ENCODE assay signal across 12 cellular contexts in the genomic region with DNA sequence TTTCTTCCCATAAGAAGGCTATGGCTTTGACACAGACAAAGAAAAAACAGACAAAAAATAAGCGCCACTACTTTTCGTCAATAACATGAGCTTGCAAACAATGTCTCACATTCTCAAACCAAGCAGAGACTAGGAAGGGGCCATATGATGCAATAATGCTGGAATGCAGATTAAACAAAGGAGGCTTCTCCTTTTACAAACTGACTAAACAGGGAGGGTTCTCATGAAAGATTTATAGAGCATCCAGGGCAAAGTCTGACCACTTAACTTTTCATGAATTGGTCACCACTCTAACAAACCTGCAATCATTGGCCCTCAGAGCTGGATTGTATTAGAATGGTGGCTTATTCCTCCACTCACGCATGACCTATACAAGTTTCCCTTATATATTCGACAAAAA.
DNase-seq lines count a peak whose midpoint lies in the region; ATAC-seq, FAIRE-seq and TF ChIP-seq lines count a peak whose summit lies in the region.
"Had no signal": no experiment of that assay in that cellular context is flagged by ENCODE, and none has a peak within 500 bp of the region (broad histone marks: within the 10 kb centered on the region; RNA-seq: fewer than 3 reads in every experiment).

No MANE protein-coding gene starts in this region.

- H2AK5ac ChIP-seq in H1 (ENCODE audit: low read depth, low read length): no peak overlapping the region

- H3K27me3 ChIP-seq in H1 (replicated peaks in 1 of 4; ENCODE audit: control insufficient read depth in 3 of 4, extremely low read depth in 1 of 4, insufficient read depth in 3 of 4, low read length in 3 of 4): no peaks in the 10 kb centered on the region
- no peaks in the 10 kb centered on the region for H3K27me3 ChIP-seq in upper lobe of right lung
- H3K27me3 ChIP-seq: ovary had no signal

- H3K36me3 ChIP-seq in H1 (ENCODE audit: control insufficient read depth in 2 of 4, insufficient read depth in 4 of 4, low read length in 3 of 4) (no peaks in the 10 kb centered on the region), upper lobe of right lung (no peaks in the 10 kb centered on the region)
- H3K36me3 ChIP-seq: ovary had no signal

- no peaks in the 10 kb centered on the region for H3K36me3 Mint-ChIP-seq in mesothelial cell of epicardium
- H3K36me3 Mint-ChIP-seq: CD4-positive, alpha-beta memory T cell had no signal

- H3K27me3 Mint-ChIP-seq in mesothelial cell of epicardium (ENCODE audit: low read depth): no peaks in the 10 kb centered on the region
- H3K27me3 Mint-ChIP-seq: CD4-positive, alpha-beta memory T cell had no signal

- TF ChIP-seq RAD21 in H1 (IDR thresholded peaks at IDR 0.05 in 1 of 2, conservative IDR thresholded peaks at IDR 0.05 in 1 of 2; ENCODE audit: low read depth in 2 of 2, low read length in 2 of 2): no peak

- CTCF ChIA-PET in H1 (lab: Charles Lee; ENCODE audit: partially characterized antibody): interaction anchor here (1.5 kb wide), 1 partner anchor 163 kb away, joined by 4 read pairs; no protein-coding TSS in a partner anchor

- H3K4me1 ChIP-seq in H1 (replicated peaks in 1 of 4; ENCODE audit: control insufficient read depth in 3 of 4, insufficient read depth in 4 of 4, low read length in 3 of 4): peaks cover 0 to 3% (median 0%) of the 10 kb centered on the region in 4 experiments; a peak in 2 of 7 replicates
- H3K4me1 ChIP-seq in upper lobe of right lung: no peaks in the 10 kb centered on the region

- peaks cover 12% of the 10 kb centered on the region for H3K9me3 Mint-ChIP-seq in mesothelial cell of epicardium

- no peak for TF ChIP-seq EP300 in H1 (IDR thresholded peaks at IDR 0.05; ENCODE audit: borderline replicate concordance in 1 of 2, low read depth in 2 of 2, low read length in 2 of 2)

- peaks cover 18% of the 10 kb centered on the region for H3K4me1 Mint-ChIP-seq in mesothelial cell of epicardium
- H3K4me1 Mint-ChIP-seq: CD4-positive, alpha-beta memory T cell had no signal

- TF ChIP-seq POLR2A in H1 (IDR thresholded peaks at IDR 0.05; ENCODE audit: control extremely low read depth in 1 of 2, low read depth in 2 of 2, low read length in 2 of 2): no peak

- POLR2A ChIA-PET in H1 (lab: Charles Lee; ENCODE audit: partially characterized antibody): interaction anchor here (1.0 to 2.1 kb wide), 2 partner anchors 9 to 15 kb away, joined by 5 to 7 read pairs; no protein-coding TSS in a partner anchor

- H3K14ac ChIP-seq in H1 (ENCODE audit: insufficient read length): no peak overlapping the region

- H3K18ac ChIP-seq in H1 (ENCODE audit: extremely low read depth, low read length): no peak overlapping the region

- intact Hi-C loops in left ventricle myocardium superior (cut with micrococcal nuclease) (no loop called here), upper lobe of right lung (cut with DNase I) (no loop called here)

- no peak overlapping the region for H2AFZ ChIP-seq in H1 (ENCODE audit: low read length)

- no peak overlapping the region for H3K56ac ChIP-seq in H1 (replicated peaks; ENCODE audit: insufficient read length, low read depth, low read length)

- no peak overlapping the region for H4K5ac ChIP-seq in H1 (ENCODE audit: insufficient read length, low read depth, low read length)

- no peaks in the 10 kb centered on the region for H3K79me2 ChIP-seq in H1 (ENCODE audit: control insufficient read depth in 1 of 2, insufficient read depth in 2 of 2, low read length in 2 of 2)

- H2BK20ac ChIP-seq in H1 (ENCODE audit: low read length): no peak overlapping the region

- no peak overlapping the region for H2BK120ac ChIP-seq in H1 (replicated peaks; ENCODE audit: low read depth, low read length)

- TF ChIP-seq CTCF in H1 (IDR thresholded peaks at IDR 0.05; ENCODE audit: control extremely low read depth in 1 of 3, insufficient read depth in 1 of 3, low read depth in 1 of 3, low read length in 3 of 3): no peak
- TF ChIP-seq CTCF in mesothelial cell of epicardium (IDR thresholded peaks at IDR 0.05; ENCODE audit: unreplicated experiment): no peak
- TF ChIP-seq CTCF in upper lobe of right lung (IDR thresholded peaks at IDR 0.05): no peak

- no peak overlapping the region for H3K4ac ChIP-seq in H1 (replicated peaks; ENCODE audit: insufficient read length, low read depth, low read length)

- no peaks in the 10 kb centered on the region for H4K20me1 ChIP-seq in H1 (replicated peaks in 1 of 2; ENCODE audit: control insufficient read depth in 1 of 2, insufficient read depth in 2 of 2, low read length in 2 of 2)

- H3K27ac Mint-ChIP-seq in mesothelial cell of epicardium: peak overlapping the region; percentile 17
- H3K27ac Mint-ChIP-seq: CD4-positive, alpha-beta memory T cell had no signal

- no peak overlapping the region for H2BK5ac ChIP-seq in H1 (ENCODE audit: low read depth, low read length)

- no peaks in the 10 kb centered on the region for H3K23me2 ChIP-seq in H1 (ENCODE audit: low read depth, low read length)

- no peak overlapping the region for H3K4me3 ChIP-seq in H1 (ENCODE audit: extremely low read depth in 1 of 4, insufficient read depth in 2 of 4, low read depth in 3 of 4, low read length in 4 of 4)
- no peak overlapping the region for H3K4me3 ChIP-seq in upper lobe of right lung
- H3K4me3 ChIP-seq: ovary had no signal

- H3K4me3 Mint-ChIP-seq in mesothelial cell of epicardium: no peak overlapping the region
- H3K4me3 Mint-ChIP-seq: CD4-positive, alpha-beta memory T cell had no signal

- 77% methylated on average over 4 of the region's 4 CpGs; no CpG with 5 or more reads in 1 of the 2 experiments for WGBS in H1 (ENCODE audit: extremely low coverage in 1 of 2, insufficient coverage in 1 of 2, insufficient read length in 1 of 2, insufficient replicate concordance in 2 of 2, low coverage in 1 of 2, low lambda C conversion rate in 2 of 2, missing lambda C conversion rate in 1 of 2), 2 experiments

- H2BK15ac ChIP-seq in H1 (ENCODE audit: low read length): no peak overlapping the region

- peak overlapping the region in 1 of 2 experiments; percentile 22; a peak in 1 of 4 replicates for H3K4me2 ChIP-seq in H1 (ENCODE audit: insufficient read depth in 1 of 2, low read depth in 2 of 2, low read length in 2 of 2)

- H2BK12ac ChIP-seq in H1 (ENCODE audit: low read depth, low read length): no peak overlapping the region

- H3K27ac ChIP-seq in H1 (ENCODE audit: low read depth, low read length): no peak overlapping the region
- H3K27ac ChIP-seq in upper lobe of right lung: no peak overlapping the region
- H3K27ac ChIP-seq: ovary had no signal

- H3K79me1 ChIP-seq in H1 (ENCODE audit: low read depth, low read length): no peaks in the 10 kb centered on the region

- FAIRE-seq in H1 (lab: Jason Lieb, UNC): peak; percentile 13

- no peaks in the 10 kb centered on the region for H3K9me3 ChIP-seq in H1 (ENCODE audit: insufficient read depth in 2 of 2, low read depth in 1 of 2, low read length in 1 of 2)
- H3K9me3 ChIP-seq in upper lobe of right lung: no peaks in the 10 kb centered on the region
- H3K9me3 ChIP-seq: ovary had no signal

- DNase-seq in DMS79 treated with DMSO at 0.1 percent for 48 hours (lab: John Stamatoyannopoulos, UW) (peak; percentile 38), NCI-H226 (peak; percentile 55), H1 (ENCODE audit: low read depth in 1 of 2, low spot score in 2 of 2) (peak in 1 of 2 experiments; percentile 7), mesothelial cell of epicardium (ENCODE audit: low spot score in 2 of 2, unreplicated experiment in 2 of 2) (no peak), left ventricle myocardium superior (no peak), upper lobe of right lung (no peak)
- DNase-seq in activated CD8-positive, alpha-beta memory T cell treated with anti-CD3 and anti-CD28 coated beads, Interleukin-2, amount 50 U/mL, for 4 hours: no peak
- DNase-seq: activated CD4-positive, CD25-positive, alpha-beta regulatory T cell; CD4-positive, alpha-beta memory T cell; head of caudate nucleus; ovary had no signal

- no peak overlapping the region for H3K23ac ChIP-seq in H1 (ENCODE audit: insufficient read length)

- H4K91ac ChIP-seq in H1 (replicated peaks; ENCODE audit: insufficient read length, low read length): no peak overlapping the region

- no peak overlapping the region for H3K9ac ChIP-seq in H1 (replicated peaks in 1 of 4; ENCODE audit: extremely low read depth in 1 of 4, low read depth in 3 of 4, low read length in 3 of 4)

- ATAC-seq in left ventricle myocardium superior (no peak), upper lobe of right lung (no peak)
- no peak for ATAC-seq in activated CD4-positive, CD25-positive, alpha-beta regulatory T cell treated with anti-CD3 and anti-CD28 coated beads, Interleukin-2, amount 50 U/mL, for 24 hours

- H4K8ac ChIP-seq in H1 (ENCODE audit: extremely low read depth, insufficient read depth, low read length): no peak overlapping the region

TF ChIP-seq in H1, 55 proteins besides CTCF, POLR2A, EP300 and RAD21 (continues in another document):
- TF ChIP-seq E2F6 (IDR thresholded peaks at IDR 0.05): no peak
- no peak for TF ChIP-seq TCF12 (IDR thresholded peaks at IDR 0.05; ENCODE audit: low read depth, low read length)

Comparison
In these comparisons a context has a peak if more than half of its experiments do, and no peak if none do; other contexts are left out.
1. DNase-seq: peak in DMS79 treated with DMSO at 0.1 percent for 48 hours (single experiment) and NCI-H226 (single experiment); none in mesothelial cell of epicardium (0 of 2), left ventricle myocardium superior (single experiment), upper lobe of right lung (single experiment) and activated CD8-positive, alpha-beta memory T cell treated with anti-CD3 and anti-CD28 coated beads, Interleukin-2, amount 50 U/mL, for 4 hours (single experiment).